Comparison of ENCODE assay signal across 20 cellular contexts in the genomic region with DNA sequence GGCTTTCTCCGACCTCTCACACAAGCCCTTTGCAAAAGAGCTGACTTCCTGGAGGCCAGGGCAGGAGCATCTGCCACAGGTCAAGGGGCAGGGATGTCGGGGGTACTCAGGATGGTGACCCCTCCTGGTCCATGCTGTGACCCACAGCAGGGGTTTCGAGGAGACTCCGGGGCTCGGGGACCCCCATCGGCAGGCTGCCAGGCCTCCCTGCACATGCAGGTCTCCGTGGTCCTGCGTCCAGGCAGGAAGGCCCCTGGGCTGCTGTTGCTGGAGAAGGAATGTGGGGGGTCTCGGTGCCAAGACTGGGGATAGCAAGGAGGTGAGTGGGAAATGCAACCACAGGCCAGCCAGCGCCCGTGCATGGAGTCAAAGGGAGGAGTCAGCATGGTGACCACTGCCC.
"Had no signal": no experiment of that assay in that cellular context is flagged by ENCODE, and none has a peak within 500 bp of the region (broad histone marks: within the 10 kb centered on the region; RNA-seq: fewer than 3 reads in every experiment).

No MANE protein-coding gene starts in this region.

- H3K36me3 ChIP-seq: vagina had no signal

- H3K9me3 Mint-ChIP-seq: dendritic cell treated with granulocyte-macrophage colony-stimulating factor and Interleukin-4, amounts not matched to agents 40 ng/mL and 50 ng/mL, for 4 days; effector memory CD8-positive, alpha-beta T cell; naive B cell; nephron; stimulated activated effector memory CD8-positive, alpha-beta T cell treated with anti-CD3 and anti-CD28 coated beads, Interleukin-12 subunit alpha, Interleukin-12 subunit beta, amount 100 ng/mL, for 72 hours had no signal

- DNase-seq: effector memory CD8-positive, alpha-beta T cell; left colon; mesendoderm; naive B cell; stimulated activated CD4-positive, alpha-beta T cell treated with anti-CD3 and anti-CD28 coated beads, Interleukin-4, amount 100 ng/mL, for 1 hour; stimulated activated CD8-positive, alpha-beta memory T cell treated with anti-CD3 and anti-CD28 coated beads, Interleukin-4, amount 100 ng/mL, for 48 hours; stimulated activated naive CD8-positive, alpha-beta T cell treated with anti-CD3 and anti-CD28 coated beads, Interleukin-15, Interleukin-2, amounts not matched to agents 100 U/mL and 50 U/mL, for 24 hours; tibial artery; upper lobe of right lung had no signal

- H3K4me3 ChIP-seq: esophagus muscularis mucosa, gastroesophageal sphincter, hepatocyte, suprapubic skin, tibial artery, upper lobe of right lung, vagina had no signal

- H3K27ac ChIP-seq: epithelial cell of prostate, esophagus muscularis mucosa, gastroesophageal sphincter, hepatocyte, suprapubic skin, tibial artery, upper lobe of right lung, vagina had no signal

- ATAC-seq: effector memory CD8-positive, alpha-beta T cell; gastroesophageal sphincter; left colon; right cardiac atrium; stimulated activated effector memory CD8-positive, alpha-beta T cell treated with anti-CD3 and anti-CD28 coated beads, Interleukin-12 subunit alpha, Interleukin-12 subunit beta, amount 100 ng/mL, for 72 hours; stimulated activated naive CD8-positive, alpha-beta T cell treated with anti-CD3 and anti-CD28 coated beads, Interleukin-15, Interleukin-2, amounts not matched to agents 100 U/mL and 50 U/mL, for 24 hours; upper lobe of right lung had no signal

- H3K4me2 ChIP-seq: hepatocyte had no signal

- H3K9me3 ChIP-seq: esophagus muscularis mucosa, gastroesophageal sphincter, suprapubic skin, tibial artery, upper lobe of right lung, vagina had no signal

- H3K27ac Mint-ChIP-seq: dendritic cell treated with granulocyte-macrophage colony-stimulating factor and Interleukin-4, amounts not matched to agents 40 ng/mL and 50 ng/mL, for 4 days; nephron; stimulated activated effector memory CD8-positive, alpha-beta T cell treated with anti-CD3 and anti-CD28 coated beads, Interleukin-12 subunit alpha, Interleukin-12 subunit beta, amount 100 ng/mL, for 72 hours had no signal

- H3K27me3 ChIP-seq: esophagus muscularis mucosa, gastroesophageal sphincter, hepatocyte, suprapubic skin, tibial artery, upper lobe of right lung, vagina had no signal

- H3K4me1 ChIP-seq: upper lobe of right lung had no signal

- FAIRE-seq: colon had no signal

- H3K36me3 Mint-ChIP-seq: naive B cell; stimulated activated effector memory CD8-positive, alpha-beta T cell treated with anti-CD3 and anti-CD28 coated beads, Interleukin-12 subunit alpha, Interleukin-12 subunit beta, amount 100 ng/mL, for 72 hours had no signal

- H3K79me2 ChIP-seq: hepatocyte had no signal

- H2AFZ ChIP-seq: hepatocyte had no signal

- H3K4me1 Mint-ChIP-seq: nephron; stimulated activated effector memory CD8-positive, alpha-beta T cell treated with anti-CD3 and anti-CD28 coated beads, Interleukin-12 subunit alpha, Interleukin-12 subunit beta, amount 100 ng/mL, for 72 hours had no signal

- H3K4me3 Mint-ChIP-seq: dendritic cell treated with granulocyte-macrophage colony-stimulating factor and Interleukin-4, amounts not matched to agents 40 ng/mL and 50 ng/mL, for 4 days; effector memory CD8-positive, alpha-beta T cell; naive B cell; nephron; stimulated activated effector memory CD8-positive, alpha-beta T cell treated with anti-CD3 and anti-CD28 coated beads, Interleukin-12 subunit alpha, Interleukin-12 subunit beta, amount 100 ng/mL, for 72 hours had no signal

- H3K27me3 Mint-ChIP-seq: dendritic cell treated with granulocyte-macrophage colony-stimulating factor and Interleukin-4, amounts not matched to agents 40 ng/mL and 50 ng/mL, for 4 days; effector memory CD8-positive, alpha-beta T cell; naive B cell had no signal
